In the genomic region with DNA sequence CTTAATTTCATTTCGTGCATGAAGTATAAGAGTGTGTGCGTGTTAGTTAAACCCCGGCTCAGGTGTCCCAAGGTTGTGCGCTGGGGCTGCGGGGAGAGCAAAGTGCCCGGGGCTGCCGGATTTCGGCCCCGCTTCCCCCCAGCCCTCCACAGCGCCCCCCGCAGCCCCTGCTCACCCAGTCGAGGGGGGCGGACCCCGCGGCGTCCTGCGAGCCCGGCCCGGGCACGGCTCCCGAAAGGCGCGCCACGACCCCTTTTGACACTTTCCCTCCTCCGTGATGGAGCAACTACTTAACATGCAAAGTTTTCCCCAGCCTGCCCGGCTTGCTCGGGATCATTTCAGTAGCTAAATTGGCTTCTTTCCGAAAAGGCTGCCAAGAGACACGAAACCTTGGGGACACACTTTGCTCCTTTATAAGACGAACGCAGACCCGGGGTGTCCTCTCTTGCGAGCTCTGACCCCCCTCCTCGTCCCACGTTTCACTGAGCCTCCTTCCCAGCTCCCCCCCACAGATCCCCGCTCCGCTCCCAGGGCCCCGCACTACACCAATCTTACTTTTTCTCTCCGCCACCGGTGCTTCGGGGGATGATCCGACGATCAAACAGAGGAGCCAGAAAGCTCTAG, we compare ENCODE assay signal across 1 cellular context.
TF ChIP-seq lines count a peak whose summit lies in the region.

No MANE protein-coding gene starts in this region.

TF ChIP-seq in IMR-90, 13 proteins besides CTCF, POLR2A, EP300 and RAD21:
- no peak for TF ChIP-seq MAFK (IDR thresholded peaks at IDR 0.05; ENCODE audit: low read depth, low read length)
- TF ChIP-seq CHD1 (IDR thresholded peaks at IDR 0.05; ENCODE audit: low read depth, low read length), result no peak
- TF ChIP-seq USF2 (IDR thresholded peaks at IDR 0.05; ENCODE audit: low read depth, low read length), result no peak
- no peak for TF ChIP-seq RCOR1 (IDR thresholded peaks at IDR 0.05; ENCODE audit: insufficient replicate concordance, low read length)
TF ChIP-seq in IMR-90: peak in this region for 0.
